In genomic region chr5:113378960-113379541, GRCh38 we compare ENCODE assay signal across 9 cellular contexts. TPM values are rescaled to one million over a fixed set of nuclear protein-coding genes. Genes with fewer than 3 reads are reported as not detected.
A peak's percentile ranks its signal among the peaks of the same experiment; 100 is the strongest.
DNase-seq lines count a peak whose midpoint lies in the region; ATAC-seq, FAIRE-seq and TF ChIP-seq lines count a peak whose summit lies in the region.
"Had no signal": no experiment of that assay in that cellular context is flagged by ENCODE, and none has a peak within 500 bp of the region (broad histone marks: within the 10 kb centered on the region; RNA-seq: fewer than 3 reads in every experiment).

No MANE protein-coding gene starts in this region.

- H3K4me1 Mint-ChIP-seq in CD4-positive, alpha-beta memory T cell: peaks cover 33 to 58% (median 48%) of the 10 kb centered on the region in 4 donors
- peaks cover 36% of the 10 kb centered on the region for H3K4me1 Mint-ChIP-seq in activated T-helper 1 cell treated with anti-CD3 and anti-CD28 coated beads, Interleukin-12 subunit alpha, Interleukin-12 subunit beta, Interleukin-2, Interleukin-4 antibody, amounts not matched to agents 30 ng/mL and 10 ng/mL and 1 ng/mL, durations not matched to agents 14 hours and 24 hours and 36 hours (ENCODE audit: low read depth)
- peaks cover 3% of the 10 kb centered on the region for H3K4me1 Mint-ChIP-seq in osteocyte (ENCODE audit: unreplicated experiment)

- H3K4me3 ChIP-seq in CD4-positive, alpha-beta memory T cell (ENCODE audit: low read length in 2 of 2): no peak overlapping the region

- POLR2A ChIA-PET in CD4-positive, alpha-beta memory T cell (lab: Charles Lee; ENCODE audit: partially characterized antibody): no interaction called here

- CTCF ChIA-PET in CD4-positive, alpha-beta memory T cell (lab: Charles Lee; ENCODE audit: partially characterized antibody): interaction anchor here (0.6 to 3.1 kb wide), 21 partner anchors 10 to 832 kb away, joined by 3 to 23 read pairs (median 4); partner anchors contain the start of gene YTHDC2

- H3K36me3 ChIP-seq in CD4-positive, alpha-beta memory T cell (ENCODE audit: insufficient read depth, low read length): no peaks in the 10 kb centered on the region

- H3K27me3 Mint-ChIP-seq in CD4-positive, alpha-beta memory T cell: peaks cover 4 to 7% of the 10 kb centered on the region in 2 donors
- peaks cover 21% of the 10 kb centered on the region for H3K27me3 Mint-ChIP-seq in activated T-helper 1 cell treated with anti-CD3 and anti-CD28 coated beads, Interleukin-12 subunit alpha, Interleukin-12 subunit beta, Interleukin-2, Interleukin-4 antibody, amounts not matched to agents 30 ng/mL and 10 ng/mL and 1 ng/mL, durations not matched to agents 14 hours and 24 hours and 36 hours (ENCODE audit: insufficient read depth)
- H3K27me3 Mint-ChIP-seq in osteocyte (ENCODE audit: unreplicated experiment): no peaks in the 10 kb centered on the region

- peak overlapping the region in 3 of 7 donors; percentile 5 to 73 (median 19) for H3K27ac Mint-ChIP-seq in CD4-positive, alpha-beta memory T cell
- H3K27ac Mint-ChIP-seq in activated T-helper 1 cell treated with anti-CD3 and anti-CD28 coated beads, Interleukin-12 subunit alpha, Interleukin-12 subunit beta, Interleukin-2, Interleukin-4 antibody, amounts not matched to agents 30 ng/mL and 10 ng/mL and 1 ng/mL, durations not matched to agents 14 hours and 24 hours and 36 hours: no peak overlapping the region
- no peak overlapping the region for H3K27ac Mint-ChIP-seq in osteocyte (ENCODE audit: unreplicated experiment)

- no peaks in the 10 kb centered on the region for H3K36me3 Mint-ChIP-seq in CD4-positive, alpha-beta memory T cell
- H3K36me3 Mint-ChIP-seq in activated T-helper 1 cell treated with anti-CD3 and anti-CD28 coated beads, Interleukin-12 subunit alpha, Interleukin-12 subunit beta, Interleukin-2, Interleukin-4 antibody, amounts not matched to agents 30 ng/mL and 10 ng/mL and 1 ng/mL, durations not matched to agents 14 hours and 24 hours and 36 hours (ENCODE audit: low read depth): peaks cover 3% of the 10 kb centered on the region
- peaks cover 2% of the 10 kb centered on the region for H3K36me3 Mint-ChIP-seq in osteocyte (ENCODE audit: unreplicated experiment)

- H3K4me1 ChIP-seq in CD4-positive, alpha-beta memory T cell (ENCODE audit: insufficient read depth, low read length): peaks cover 30% of the 10 kb centered on the region

- H3K4me3 Mint-ChIP-seq in CD4-positive, alpha-beta memory T cell: peak overlapping the region; percentile 31 to 84 (median 69)
- peak overlapping the region; percentile 24 for H3K4me3 Mint-ChIP-seq in activated T-helper 1 cell treated with anti-CD3 and anti-CD28 coated beads, Interleukin-12 subunit alpha, Interleukin-12 subunit beta, Interleukin-2, Interleukin-4 antibody, amounts not matched to agents 30 ng/mL and 10 ng/mL and 1 ng/mL, durations not matched to agents 14 hours and 24 hours and 36 hours
- H3K4me3 Mint-ChIP-seq in osteocyte (ENCODE audit: unreplicated experiment): no peak overlapping the region

- H3K27ac ChIP-seq in CD4-positive, alpha-beta memory T cell (ENCODE audit: low read depth, low read length): no peak overlapping the region

- H3K9me3 ChIP-seq in CD4-positive, alpha-beta memory T cell (ENCODE audit: control insufficient read depth in 1 of 2, low read length in 2 of 2): no peaks in the 10 kb centered on the region

- intact Hi-C loops in CD4-positive, alpha-beta memory T cell (cut with micrococcal nuclease): loop anchor here (1.0 kb wide), 4 partner anchors 44 to 383 kb away; partner anchors contain the start of gene YTHDC2
- intact Hi-C loops in activated T-helper 1 cell treated with anti-CD3 and anti-CD28 coated beads, Interleukin-12 subunit alpha, Interleukin-12 subunit beta, Interleukin-2, Interleukin-4 antibody, amounts not matched to agents 30 ng/mL and 10 ng/mL and 1 ng/mL, durations not matched to agents 14 hours and 24 hours and 36 hours (cut with micrococcal nuclease): loop anchor here (1.0 to 2.0 kb wide), 4 partner anchors 44 to 382 kb away; no protein-coding TSS in a partner anchor

- DNase-seq in CD4-positive, alpha-beta memory T cell: peak; percentile 43 to 54 (median 48)
- peak; percentile 13 for DNase-seq in HK-2 (ENCODE audit: unreplicated experiment)
- peak; percentile 31 for DNase-seq in RCC 7860 (ENCODE audit: low spot score)
- peak; percentile 24 for DNase-seq in activated T-helper 1 cell treated with anti-CD3 and anti-CD28 coated beads, Interleukin-12 subunit alpha, Interleukin-12 subunit beta, Interleukin-2, Interleukin-4 antibody, amounts not matched to agents 30 ng/mL and 10 ng/mL and 1 ng/mL, durations not matched to agents 14 hours and 24 hours and 36 hours (ENCODE audit: low spot score)
- peak; percentile 44 for DNase-seq in fibroblast of the conjunctiva (ENCODE audit: low read depth)
- no peak for DNase-seq in osteocyte (ENCODE audit: extremely low spot score, unreplicated experiment)
- peak; percentile 72 for DNase-seq in ureter (ENCODE audit: low spot score)

- no peaks in the 10 kb centered on the region for H3K27me3 ChIP-seq in CD4-positive, alpha-beta memory T cell (ENCODE audit: insufficient read depth, low read length)

- peak; percentile 81 for TF ChIP-seq CTCF in osteocyte (IDR thresholded peaks at IDR 0.05)

- FAIRE-seq in RCC 7860 (lab: Jason Lieb, UNC): peak; percentile 44

- ATAC-seq in GM19395 (IDR thresholded peaks at IDR 0.05; ENCODE audit: unreplicated experiment): peak; percentile 87

- peaks cover 0 to 2% (median 0%) of the 10 kb centered on the region in 8 donors for H3K9me3 Mint-ChIP-seq in CD4-positive, alpha-beta memory T cell
- no peaks in the 10 kb centered on the region for H3K9me3 Mint-ChIP-seq in activated T-helper 1 cell treated with anti-CD3 and anti-CD28 coated beads, Interleukin-12 subunit alpha, Interleukin-12 subunit beta, Interleukin-2, Interleukin-4 antibody, amounts not matched to agents 30 ng/mL and 10 ng/mL and 1 ng/mL, durations not matched to agents 14 hours and 24 hours and 36 hours
- H3K9me3 Mint-ChIP-seq in osteocyte (ENCODE audit: unreplicated experiment): no peaks in the 10 kb centered on the region

RNA-seq across cellular contexts. Expression of gene TSSK1B, which starts 55.7 kb away (rescaled TPM):
- total RNA-seq in CD4-positive, alpha-beta memory T cell: not detected
- polyA plus RNA-seq in CD4-positive, alpha-beta memory T cell: not detected
- total RNA-seq in activated T-helper 1 cell treated with anti-CD3 and anti-CD28 coated beads, Interleukin-12 subunit alpha, Interleukin-12 subunit beta, Interleukin-2, Interleukin-4 antibody, amounts not matched to agents 30 ng/mL and 10 ng/mL and 1 ng/mL, durations not matched to agents 14 hours and 24 hours and 36 hours: not detected in 2 replicates
- total RNA-seq in osteocyte: 0.21 and 0.42 TPM in 2 replicates
- total RNA-seq in ureter: 2.1 TPM
- polyA plus RNA-seq: adipose tissue had no signal
